ENCODE assay signal across 18 cellular contexts in genomic region chr4:39664828-39665731, GRCh38. TPM values are rescaled to one million over a fixed set of nuclear protein-coding genes. Genes with fewer than 3 reads are reported as not detected.
DNase-seq lines count a peak whose midpoint lies in the region; ATAC-seq and TF ChIP-seq lines count a peak whose summit lies in the region.
"Had no signal": no experiment of that assay in that cellular context is flagged by ENCODE, and none has a peak within 500 bp of the region (broad histone marks: within the 10 kb centered on the region; RNA-seq: fewer than 3 reads in every experiment).

No MANE protein-coding gene starts in this region.

- H3K79me2 ChIP-seq in PC-3 (ENCODE audit: low read length): no peaks in the 10 kb centered on the region

- H3K4me2 ChIP-seq in PC-3 (ENCODE audit: low read length) (no peak overlapping the region), neuronal stem cell (ENCODE audit: insufficient read depth, low read length, poor library complexity, severe bottlenecking) (no peak overlapping the region)

- peak; percentile 28 for DNase-seq in GM03348 (ENCODE audit: low spot score)
- DNase-seq in PC-3: no peak
- DNase-seq in fibroblast of peridontal ligament (ENCODE audit: extremely low read depth): peak; percentile 72
- DNase-seq in neuronal stem cell (ENCODE audit: low spot score): no peak
- no peak for DNase-seq in endodermal cell
- DNase-seq in gastrocnemius medialis: no peak
- no peak for DNase-seq in nephron progenitor cell
- DNase-seq: activated T-cell treated with anti-CD3 and anti-CD28 coated beads, Interleukin-2, amount 50 U/mL, for 4 hours; amniotic stem cell; CD8-positive, alpha-beta T cell; dorsolateral prefrontal cortex; GF-D8; left lung; NCI-H1417; NCI-H510A; T-cell had no signal

- no peak overlapping the region for H2AK5ac ChIP-seq in neuronal stem cell (ENCODE audit: low read depth, low read length)

- no peak overlapping the region for H2BK15ac ChIP-seq in neuronal stem cell (ENCODE audit: low read length)

- no peaks in the 10 kb centered on the region for H3K4me1 ChIP-seq in PC-3 (ENCODE audit: insufficient read depth, low read length)
- no peaks in the 10 kb centered on the region for H3K4me1 ChIP-seq in neuronal stem cell (ENCODE audit: control insufficient read depth in 2 of 2, insufficient read depth in 1 of 2, low read depth in 1 of 2, low read length in 2 of 2)
- no peaks in the 10 kb centered on the region for H3K4me1 ChIP-seq in endodermal cell (ENCODE audit: control insufficient read depth, insufficient read depth, low read length)
- no peaks in the 10 kb centered on the region for H3K4me1 ChIP-seq in gastrocnemius medialis
- H3K4me1 ChIP-seq: left lung had no signal

- H3K14ac ChIP-seq in neuronal stem cell (ENCODE audit: low read length): no peak overlapping the region

- H3K4ac ChIP-seq in neuronal stem cell (ENCODE audit: low read length): no peak overlapping the region

- no peaks in the 10 kb centered on the region for H3K9me3 ChIP-seq in PC-3 (ENCODE audit: low read length)
- no peaks in the 10 kb centered on the region for H3K9me3 ChIP-seq in neuronal stem cell (replicated peaks in 1 of 2; ENCODE audit: control insufficient read depth in 2 of 2, insufficient read depth in 1 of 2, low read depth in 1 of 2, low read length in 2 of 2)
- H3K9me3 ChIP-seq in endodermal cell (ENCODE audit: control insufficient read depth, low read length): no peaks in the 10 kb centered on the region
- H3K9me3 ChIP-seq in gastrocnemius medialis: no peaks in the 10 kb centered on the region
- H3K9me3 ChIP-seq: left lung had no signal

- H3K23ac ChIP-seq in neuronal stem cell (ENCODE audit: low read depth, low read length, poor library complexity): no peak overlapping the region

- no peak overlapping the region for H3K4me3 Mint-ChIP-seq in endodermal cell
- H3K4me3 Mint-ChIP-seq in nephron progenitor cell: no peak overlapping the region
- H3K4me3 Mint-ChIP-seq: activated T-cell treated with anti-CD3 and anti-CD28 coated beads, Interleukin-2, amount 50 U/mL, for 4 hours; CD8-positive, alpha-beta T cell; T-cell had no signal

- H4K8ac ChIP-seq in neuronal stem cell (ENCODE audit: low read depth, low read length): no peak overlapping the region

- no peaks in the 10 kb centered on the region for H3K9me2 ChIP-seq in PC-3 (replicated peaks; ENCODE audit: low read length)

- CTCF ChIA-PET in PC-3 (lab: Charles Lee): no interaction called here

- no peaks in the 10 kb centered on the region for H3K36me3 ChIP-seq in PC-3 (ENCODE audit: low read depth, low read length)
- no peaks in the 10 kb centered on the region for H3K36me3 ChIP-seq in neuronal stem cell (replicated peaks in 1 of 2; ENCODE audit: control insufficient read depth in 2 of 2, insufficient read depth in 2 of 2, low read length in 2 of 2)
- H3K36me3 ChIP-seq in endodermal cell (ENCODE audit: control insufficient read depth, insufficient read depth, low read length): no peaks in the 10 kb centered on the region
- no peaks in the 10 kb centered on the region for H3K36me3 ChIP-seq in gastrocnemius medialis
- H3K36me3 ChIP-seq: left lung had no signal

- BruUV-seq in PC-3 (replicated peaks; lab: Mats Ljungman, UMichigan): no TSS peak

- H3K27me3 ChIP-seq in PC-3 (ENCODE audit: low read length): no peaks in the 10 kb centered on the region
- H3K27me3 ChIP-seq in neuronal stem cell (ENCODE audit: control insufficient read depth in 3 of 3, insufficient read depth in 3 of 3, low read depth in 1 of 3, low read length in 3 of 3): no peaks in the 10 kb centered on the region
- no peaks in the 10 kb centered on the region for H3K27me3 ChIP-seq in endodermal cell (ENCODE audit: control insufficient read depth, insufficient read depth, low read length, poor library complexity, severe bottlenecking)
- H3K27me3 ChIP-seq in gastrocnemius medialis: no peaks in the 10 kb centered on the region
- H3K27me3 ChIP-seq: dorsolateral prefrontal cortex, left lung had no signal

- TF ChIP-seq POLR2A in gastrocnemius medialis (IDR thresholded peaks at IDR 0.05): no peak

- no peak overlapping the region for H2BK120ac ChIP-seq in neuronal stem cell (ENCODE audit: low read depth, low read length)

- H3K36me3 Mint-ChIP-seq in endodermal cell (ENCODE audit: low read depth) (no peaks in the 10 kb centered on the region), nephron progenitor cell (ENCODE audit: low read depth) (no peaks in the 10 kb centered on the region)
- H3K36me3 Mint-ChIP-seq: CD8-positive, alpha-beta T cell; T-cell had no signal

- peaks cover 9% of the 10 kb centered on the region for H3K4me1 Mint-ChIP-seq in endodermal cell
- no peaks in the 10 kb centered on the region for H3K4me1 Mint-ChIP-seq in nephron progenitor cell
- H3K4me1 Mint-ChIP-seq: T-cell had no signal

- no peak overlapping the region for H4K91ac ChIP-seq in neuronal stem cell (ENCODE audit: low read depth, low read length, poor library complexity)

- intact Hi-C loops in PC-3 (cut with micrococcal nuclease): no loop called here
- intact Hi-C loops in gastrocnemius medialis (cut with DNase I; ENCODE audit: low total_unique reads): no loop called here

- in situ Hi-C loops in gastrocnemius medialis (cut with MboI; ENCODE audit: low sequenced_read_pairs in 4 of 4): no loop called here

- H2AFZ ChIP-seq in PC-3 (ENCODE audit: low read length): no peak overlapping the region
- peak overlapping the region; percentile 21 for H2AFZ ChIP-seq in neuronal stem cell (ENCODE audit: low read length)

- no peak overlapping the region for H3K4me3 ChIP-seq in PC-3 (ENCODE audit: low read length)
- no peak overlapping the region for H3K4me3 ChIP-seq in neuronal stem cell (ENCODE audit: low read length in 2 of 2)
- H3K4me3 ChIP-seq in endodermal cell (ENCODE audit: low read length): no peak overlapping the region
- H3K4me3 ChIP-seq in gastrocnemius medialis: no peak overlapping the region
- H3K4me3 ChIP-seq: dorsolateral prefrontal cortex, left lung had no signal

- TF ChIP-seq CTCF in PC-3 (conservative IDR thresholded peaks at IDR 0.05; ENCODE audit: low read depth, low read length): no peak
- TF ChIP-seq CTCF in endodermal cell (conservative IDR thresholded peaks at IDR 0.05): no peak
- no peak for TF ChIP-seq CTCF in gastrocnemius medialis (IDR thresholded peaks at IDR 0.05 in 4 of 5, conservative IDR thresholded peaks at IDR 0.05 in 1 of 5)
- TF ChIP-seq CTCF in nephron progenitor cell (IDR thresholded peaks at IDR 0.05): no peak

- H3K9ac ChIP-seq in PC-3 (ENCODE audit: low read length) (no peak overlapping the region), neuronal stem cell (ENCODE audit: low read depth, low read length, poor library complexity) (no peak overlapping the region), endodermal cell (ENCODE audit: extremely low read depth, low read length, poor library complexity, severe bottlenecking) (no peak overlapping the region)

- H2BK5ac ChIP-seq in neuronal stem cell (ENCODE audit: low read length): no peak overlapping the region

- no peaks in the 10 kb centered on the region for H3F3A ChIP-seq in PC-3 (ENCODE audit: low read length, unreplicated experiment)

- H3K27ac ChIP-seq in PC-3 (ENCODE audit: low read length): no peak overlapping the region
- no peak overlapping the region for H3K27ac ChIP-seq in neuronal stem cell (replicated peaks; ENCODE audit: low read length)
- H3K27ac ChIP-seq in endodermal cell (ENCODE audit: low read depth, low read length): no peak overlapping the region
- no peak overlapping the region for H3K27ac ChIP-seq in gastrocnemius medialis
- H3K27ac ChIP-seq: dorsolateral prefrontal cortex, left lung had no signal

- no peak overlapping the region for H3K18ac ChIP-seq in neuronal stem cell (ENCODE audit: low read length)

- H2BK12ac ChIP-seq in neuronal stem cell (ENCODE audit: low read length): no peak overlapping the region

- no peaks in the 10 kb centered on the region for H4K20me1 ChIP-seq in PC-3 (ENCODE audit: low read length)

- POLR2A ChIA-PET in PC-3 (lab: Charles Lee; ENCODE audit: unreplicated experiment): interaction anchor here (0.5 kb wide), 1 partner anchor 320 kb away, joined by 4 read pairs; no protein-coding TSS in a partner anchor

- H3K27ac Mint-ChIP-seq in endodermal cell (no peak overlapping the region), nephron progenitor cell (no peak overlapping the region)
- H3K27ac Mint-ChIP-seq: CD8-positive, alpha-beta T cell; T-cell had no signal

- no peaks in the 10 kb centered on the region for H3K9me3 Mint-ChIP-seq in endodermal cell
- H3K9me3 Mint-ChIP-seq in nephron progenitor cell: no peaks in the 10 kb centered on the region
- H3K9me3 Mint-ChIP-seq: activated T-cell treated with anti-CD3 and anti-CD28 coated beads, Interleukin-2, amount 50 U/mL, for 4 hours; CD8-positive, alpha-beta T cell; T-cell had no signal

- WGBS in neuronal stem cell (ENCODE audit: extremely low coverage in 2 of 2, insufficient read length in 2 of 2, insufficient replicate concordance in 1 of 2), 2 donors: no CpG with 5 or more reads among the region's 3 CpGs
- 89 to 91% methylated on average over 2 to 3 of the region's 3 CpGs for WGBS in endodermal cell (ENCODE audit: insufficient coverage in 1 of 2, insufficient read length in 1 of 2), 2 experiments

- ATAC-seq in PC-3: peak; percentile 43; the same call in 1 of the 2 replicates
- ATAC-seq in GM21825 (IDR thresholded peaks at IDR 0.05; ENCODE audit: unreplicated experiment): no peak
- no peak for ATAC-seq in gastrocnemius medialis
- ATAC-seq: activated T-cell treated with anti-CD3 and anti-CD28 coated beads, Interleukin-2, amount 50 U/mL, for 4 hours; CD8-positive, alpha-beta T cell; left lung; Panc1; T-cell had no signal

- H3K27me3 Mint-ChIP-seq in endodermal cell (ENCODE audit: insufficient read depth): no peaks in the 10 kb centered on the region
- H3K27me3 Mint-ChIP-seq in nephron progenitor cell (ENCODE audit: low read depth, poor library complexity): peaks cover 9% of the 10 kb centered on the region
- H3K27me3 Mint-ChIP-seq: T-cell had no signal

- no peaks in the 10 kb centered on the region for H3K79me1 ChIP-seq in neuronal stem cell (ENCODE audit: low read depth, low read length)

RNA-seq across cellular contexts. Expression of gene SMIM14, which starts 26.4 kb away (rescaled TPM):
- total RNA-seq in PC-3 (2014; rRNA removed) (3.3 and 4.8 TPM in 2 replicates), endodermal cell (10 to 100 TPM; 24.3 to 24.6 TPM), gastrocnemius medialis (10 to 100 TPM in 2 of 4 donors, 1 to 10 TPM in 2; 6.9 to 15.3 (median 9.5) TPM)
- 20.1 TPM for polyA plus RNA-seq in neuronal stem cell (2013, experiment 1 of 2)
- polyA plus RNA-seq in neuronal stem cell (2013, experiment 2 of 2): 19.9 TPM
- 28.6 TPM for polyA plus RNA-seq in endodermal cell (2013, experiment 1 of 2)
- 30.4 TPM for polyA plus RNA-seq in endodermal cell (2013, experiment 2 of 2)

RNA-seq across cellular contexts. Expression of gene UBE2K, which starts 32.9 kb away (rescaled TPM):
- total RNA-seq in PC-3 (2014; rRNA removed) (30.1 and 38.9 TPM in 2 replicates), endodermal cell (100 to 1,000 TPM; 139 to 143 TPM), gastrocnemius medialis (10 to 100 TPM; 28.7 to 38.8 (median 32.1) TPM)
- 83.2 TPM for polyA plus RNA-seq in neuronal stem cell (2013, experiment 1 of 2)
- 89.6 TPM for polyA plus RNA-seq in neuronal stem cell (2013, experiment 2 of 2)
- 107 TPM for polyA plus RNA-seq in endodermal cell (2013, experiment 1 of 2)
- 93.9 TPM for polyA plus RNA-seq in endodermal cell (2013, experiment 2 of 2)

Comparison
In these comparisons a context has a peak if more than half of its experiments do, and no peak if none do; other contexts are left out.
1. DNase-seq: peak in GM03348 (single experiment) and fibroblast of peridontal ligament (single experiment); none in PC-3 (single experiment), neuronal stem cell (single experiment), endodermal cell (single experiment), gastrocnemius medialis (0 of 2) and nephron progenitor cell (single experiment).